In the genomic region with DNA sequence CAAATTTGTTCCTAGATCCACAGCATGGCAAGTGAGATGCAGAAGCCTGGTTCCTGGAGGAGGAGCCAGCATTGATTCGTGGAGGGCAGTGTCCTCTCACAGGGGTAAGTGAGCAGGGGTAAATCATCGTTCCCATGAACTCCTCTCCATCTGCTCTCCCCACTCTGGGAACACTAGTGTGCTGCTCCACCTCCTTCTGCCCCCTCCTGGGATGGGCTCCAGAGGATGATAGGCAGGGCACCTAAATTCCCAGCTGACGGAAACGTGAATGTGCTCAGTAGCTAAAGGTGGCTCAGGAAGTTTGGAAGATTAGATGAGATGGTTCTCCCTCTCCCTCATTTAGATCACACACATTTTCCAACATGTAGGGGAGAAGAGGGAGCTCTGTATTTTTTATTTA, we compare ENCODE assay signal across 30 cellular contexts.
"Had no signal": no experiment of that assay in that cellular context is flagged by ENCODE, and none has a peak within 500 bp of the region (broad histone marks: within the 10 kb centered on the region; RNA-seq: fewer than 3 reads in every experiment).

No MANE protein-coding gene starts in this region.

- H3K27ac Mint-ChIP-seq: activated B cell treated with CpG ODN at 0.5 μM for 24 hours; activated CD8-positive, alpha-beta T cell treated with anti-CD3 and anti-CD28 coated beads for 36 hours; activated naive CD8-positive, alpha-beta T cell; activated T-helper 17 cell treated with anti-CD3 and anti-CD28 coated beads, Interleukin-2, amount 50 U/mL, for 72 hours; effector memory CD8-positive, alpha-beta T cell; T-helper 2 cell treated with Interferon-gamma antibody and Interleukin-4, amounts not matched to agents 5 μg/mL and 100 μg/mL, for 36 hours had no signal

- H3K9me3 ChIP-seq: esophagus squamous epithelium, gastroesophageal sphincter, heart right ventricle had no signal

- H3K4me1 ChIP-seq: esophagus squamous epithelium, gastroesophageal sphincter, heart right ventricle had no signal

- ATAC-seq: activated CD4-positive, CD25-positive, alpha-beta regulatory T cell treated with anti-CD3 and anti-CD28 coated beads, Interleukin-2, amount 50 U/mL, for 24 hours; activated CD8-positive, alpha-beta T cell treated with anti-CD3 and anti-CD28 coated beads for 36 hours; activated T-cell treated with anti-CD3 and anti-CD28 coated beads, Interleukin-2, amount 50 U/mL, for 4 hours; activated T-helper 17 cell treated with anti-CD3 and anti-CD28 coated beads, Interleukin-2, amount 50 U/mL, for 72 hours; effector memory CD8-positive, alpha-beta T cell; gastroesophageal sphincter; heart right ventricle had no signal

- H2AFZ ChIP-seq: hepatocyte had no signal

- H3K4me2 ChIP-seq: hepatocyte had no signal

- H3K27ac ChIP-seq: brain microvascular endothelial cell, coronary artery, esophagus squamous epithelium, gastroesophageal sphincter, heart right ventricle, hepatocyte, WERI-Rb-1 had no signal

- H3K4me3 Mint-ChIP-seq: activated B cell treated with CpG ODN at 0.5 μM for 24 hours; activated CD8-positive, alpha-beta T cell treated with anti-CD3 and anti-CD28 coated beads for 36 hours; activated naive CD8-positive, alpha-beta T cell; activated T-cell treated with anti-CD3 and anti-CD28 coated beads, Interleukin-2, amount 50 U/mL, for 4 hours; activated T-helper 17 cell treated with anti-CD3 and anti-CD28 coated beads, Interleukin-2, amount 50 U/mL, for 72 hours; central memory CD8-positive, alpha-beta T cell; effector memory CD8-positive, alpha-beta T cell; T-helper 2 cell treated with Interferon-gamma antibody and Interleukin-4, amounts not matched to agents 5 μg/mL and 100 μg/mL, for 36 hours had no signal

- H3K36me3 Mint-ChIP-seq: activated naive CD8-positive, alpha-beta T cell had no signal

- H3K9me3 Mint-ChIP-seq: activated B cell treated with CpG ODN at 0.5 μM for 24 hours; activated CD8-positive, alpha-beta T cell treated with anti-CD3 and anti-CD28 coated beads for 36 hours; activated T-cell treated with anti-CD3 and anti-CD28 coated beads, Interleukin-2, amount 50 U/mL, for 4 hours; activated T-helper 17 cell treated with anti-CD3 and anti-CD28 coated beads, Interleukin-2, amount 50 U/mL, for 72 hours; central memory CD8-positive, alpha-beta T cell; effector memory CD8-positive, alpha-beta T cell; T-helper 2 cell treated with Interferon-gamma antibody and Interleukin-4, amounts not matched to agents 5 μg/mL and 100 μg/mL, for 36 hours had no signal

- H3K36me3 ChIP-seq: brain microvascular endothelial cell, esophagus squamous epithelium, gastroesophageal sphincter, heart right ventricle, WERI-Rb-1 had no signal

- H3K79me2 ChIP-seq: hepatocyte had no signal

- H3K4me3 ChIP-seq: coronary artery, esophagus squamous epithelium, gastroesophageal sphincter, heart right ventricle, hepatocyte had no signal

- DNase-seq: activated B cell treated with CpG ODN at 0.5 μM for 24 hours; activated CD4-positive, alpha-beta T cell treated with anti-CD3 and anti-CD28 coated beads for 48 hours; activated CD4-positive, alpha-beta T cell treated with anti-CD3 and anti-CD28 coated beads, Interleukin-2, amount 50 U/mL, for 1 hour; activated CD4-positive, alpha-beta T cell treated with anti-CD3 and anti-CD28 coated beads, Interleukin-2, amount 50 U/mL, for 48 hours; activated CD8-positive, alpha-beta memory T cell treated with anti-CD3 and anti-CD28 coated beads for 24 hours; activated CD8-positive, alpha-beta T cell treated with anti-CD3 and anti-CD28 coated beads for 36 hours; activated effector memory CD4-positive, alpha-beta T cell treated with Interleukin-2 at 50 U/mL for 16 hours; activated gamma-delta T cell treated with Interleukin-2 at 50 U/mL for 16 hours; activated naive CD4-positive, alpha-beta T cell treated with anti-CD3 and anti-CD28 coated beads, Interleukin-2, amount 50 U/mL, for 16 hours; activated naive CD4-positive, alpha-beta T cell treated with Interleukin-2 at 50 U/mL for 16 hours; activated T-cell treated with anti-CD3 and anti-CD28 coated beads, Interleukin-2, amount 50 U/mL, for 4 hours; amniotic stem cell; brain microvascular endothelial cell; dermis blood vessel endothelial cell; effector CD4-positive, alpha-beta T cell; effector memory CD8-positive, alpha-beta T cell; erythroblast; esophagus squamous epithelium; foreskin melanocyte; heart right ventricle; T1000 had no signal

- H3K27me3 ChIP-seq: brain microvascular endothelial cell, esophagus squamous epithelium, gastroesophageal sphincter had no signal

- H3K4me1 Mint-ChIP-seq: activated B cell treated with CpG ODN at 0.5 μM for 24 hours; central memory CD8-positive, alpha-beta T cell had no signal
